11 cellular contexts compared by ENCODE assay signal in the genomic region with DNA sequence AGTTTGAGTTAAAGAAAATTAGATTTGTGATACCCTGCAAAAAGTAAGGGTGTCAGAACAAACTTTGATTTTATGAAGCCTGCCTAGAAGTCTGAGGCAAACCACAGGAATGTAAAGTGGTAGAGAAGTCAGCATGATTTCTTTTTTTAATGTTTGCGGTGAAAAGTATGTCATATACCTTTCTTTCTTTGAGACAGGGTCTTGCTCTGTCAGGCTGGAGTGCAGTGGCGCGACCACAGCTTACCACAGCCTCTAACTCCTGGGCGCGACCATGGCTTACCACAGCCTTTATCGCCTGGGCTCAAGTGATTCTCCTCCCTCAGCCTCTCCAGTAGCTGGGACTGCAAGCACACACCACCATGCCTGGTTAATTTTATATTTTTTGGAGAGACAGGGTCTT. TPM values are rescaled to one million over a fixed set of nuclear protein-coding genes. Genes with fewer than 3 reads are reported as not detected.
DNase-seq lines count a peak whose midpoint lies in the region; ATAC-seq and TF ChIP-seq lines count a peak whose summit lies in the region.
"Had no signal": no experiment of that assay in that cellular context is flagged by ENCODE, and none has a peak within 500 bp of the region (broad histone marks: within the 10 kb centered on the region; RNA-seq: fewer than 3 reads in every experiment).

No MANE protein-coding gene starts in this region.

- H3K23ac ChIP-seq in mesenchymal stem cell (ENCODE audit: low read length in 2 of 2): no peak overlapping the region

- peaks cover 48% of the 10 kb centered on the region for H3K4me1 Mint-ChIP-seq in activated T-cell treated with anti-CD3 and anti-CD28 coated beads, Interleukin-2, amount 50 U/mL, for 24 hours (ENCODE audit: low read depth)

- H3K4ac ChIP-seq in mesenchymal stem cell (ENCODE audit: low read depth in 1 of 2, low read length in 2 of 2): no peak overlapping the region

- peaks cover 13% of the 10 kb centered on the region for H3K79me1 ChIP-seq in mesenchymal stem cell (replicated peaks; ENCODE audit: low read length, poor library complexity, severe bottlenecking)

- no peak overlapping the region for H2BK120ac ChIP-seq in mesenchymal stem cell (ENCODE audit: low read depth, low read length)

- ATAC-seq in DND-41 (ENCODE audit: insufficient read depth, low read depth): peak; percentile 34; the same call in 2 of the 3 replicates
- ATAC-seq in HG03565 (IDR thresholded peaks at IDR 0.05; ENCODE audit: unreplicated experiment): peak; percentile 23
- ATAC-seq in HG03139 (IDR thresholded peaks at IDR 0.05; ENCODE audit: unreplicated experiment): no peak
- no peak for ATAC-seq in HG03095 (IDR thresholded peaks at IDR 0.05; ENCODE audit: unreplicated experiment)
- ATAC-seq: gastroesophageal sphincter had no signal

- H3K4me3 Mint-ChIP-seq in activated T-cell treated with anti-CD3 and anti-CD28 coated beads, Interleukin-2, amount 50 U/mL, for 24 hours: no peak overlapping the region

- H3K4me2 ChIP-seq in DND-41 (ENCODE audit: insufficient read depth, low read length): no peak overlapping the region; the same call in 1 of the 2 replicates
- peak overlapping the region; percentile 29 for H3K4me2 ChIP-seq in mesenchymal stem cell (ENCODE audit: low read length, poor library complexity, severe bottlenecking)

- DNase-seq in DND-41 (peak; percentile 62), mesenchymal stem cell (peak; percentile 34), stomach (no peak), putamen (ENCODE audit: low spot score) (no peak)
- DNase-seq in activated T-cell treated with anti-CD3 and anti-CD28 coated beads, Interleukin-2, amount 50 U/mL, for 24 hours: no peak

- H3K9me3 ChIP-seq in DND-41 (ENCODE audit: insufficient read depth, low read length, severe bottlenecking): no peaks in the 10 kb centered on the region
- no peaks in the 10 kb centered on the region for H3K9me3 ChIP-seq in mesenchymal stem cell (ENCODE audit: control insufficient read depth, low read length)
- no peaks in the 10 kb centered on the region for H3K9me3 ChIP-seq in stomach
- H3K9me3 ChIP-seq: gastroesophageal sphincter, suprapubic skin had no signal

- no peak overlapping the region for H2AK5ac ChIP-seq in mesenchymal stem cell (ENCODE audit: low read length, severe bottlenecking)

- no peak overlapping the region for H2AFZ ChIP-seq in DND-41 (ENCODE audit: low read depth, low read length)
- no peak overlapping the region for H2AFZ ChIP-seq in mesenchymal stem cell (ENCODE audit: low read depth, low read length)

- H3K27ac ChIP-seq in DND-41 (ENCODE audit: low read length) (no peak overlapping the region), mesenchymal stem cell (ENCODE audit: low read length, poor library complexity, severe bottlenecking) (no peak overlapping the region), stomach (no peak overlapping the region)
- H3K27ac ChIP-seq: gastroesophageal sphincter, suprapubic skin, VCaP had no signal

- no peaks in the 10 kb centered on the region for H3K27me3 Mint-ChIP-seq in activated T-cell treated with anti-CD3 and anti-CD28 coated beads, Interleukin-2, amount 50 U/mL, for 24 hours

- intact Hi-C loops in stomach (cut with DNase I; ENCODE audit: low total_unique reads): no loop called here

- no peak overlapping the region for H4K91ac ChIP-seq in mesenchymal stem cell (ENCODE audit: low read length)

- TF ChIP-seq CTCF in DND-41 (IDR thresholded peaks at IDR 0.05; ENCODE audit: borderline replicate concordance, extremely low read depth, low read length, poor library complexity, severe bottlenecking) (no peak), stomach (IDR thresholded peaks at IDR 0.05) (no peak)

- H3K14ac ChIP-seq in mesenchymal stem cell (ENCODE audit: low read length in 2 of 2): no peak overlapping the region

- H3K27me3 ChIP-seq in DND-41 (ENCODE audit: insufficient read depth, low read length, poor library complexity): no peaks in the 10 kb centered on the region
- no peaks in the 10 kb centered on the region for H3K27me3 ChIP-seq in mesenchymal stem cell (ENCODE audit: control insufficient read depth in 1 of 2, insufficient read depth in 1 of 2, low read length in 2 of 2)
- no peaks in the 10 kb centered on the region for H3K27me3 ChIP-seq in stomach
- H3K27me3 ChIP-seq: gastroesophageal sphincter, suprapubic skin had no signal

- 83% methylated on average over 5 of the region's 6 CpGs for WGBS in mesenchymal stem cell
- WGBS in stomach, 5 donors: 87 to 93% (median 91%) methylated on average over 6 of the region's 6 CpGs

- H4K8ac ChIP-seq in mesenchymal stem cell (ENCODE audit: low read length): no peak overlapping the region

- peaks cover 87% of the 10 kb centered on the region for H3K79me2 ChIP-seq in DND-41 (ENCODE audit: insufficient read depth, low read length)

- peaks cover 85% of the 10 kb centered on the region for H3K36me3 Mint-ChIP-seq in activated T-cell treated with anti-CD3 and anti-CD28 coated beads, Interleukin-2, amount 50 U/mL, for 24 hours (ENCODE audit: low read depth)

- no peaks in the 10 kb centered on the region for H3K9me3 Mint-ChIP-seq in activated T-cell treated with anti-CD3 and anti-CD28 coated beads, Interleukin-2, amount 50 U/mL, for 24 hours

- peak overlapping the region; percentile 63 for H3K27ac Mint-ChIP-seq in activated T-cell treated with anti-CD3 and anti-CD28 coated beads, Interleukin-2, amount 50 U/mL, for 24 hours

- H3K4me1 ChIP-seq in DND-41 (ENCODE audit: insufficient read depth, low read length): peaks cover 32% of the 10 kb centered on the region
- peaks cover 6% of the 10 kb centered on the region for H3K4me1 ChIP-seq in mesenchymal stem cell (ENCODE audit: control insufficient read depth, insufficient read depth, low read depth, low read length)
- H3K4me1 ChIP-seq in stomach: peaks cover 28 to 49% (median 32%) of the 10 kb centered on the region in 4 donors

- peaks cover 72% of the 10 kb centered on the region for H4K20me1 ChIP-seq in DND-41 (ENCODE audit: insufficient read depth, low read length)

- H3K36me3 ChIP-seq in DND-41 (ENCODE audit: insufficient read depth, low read length) (peaks cover 55% of the 10 kb centered on the region), mesenchymal stem cell (ENCODE audit: control insufficient read depth in 1 of 2, insufficient read depth in 2 of 2, low read depth in 1 of 2, low read length in 2 of 2) (peaks cover 4 to 35% of the 10 kb centered on the region in 2 experiments), stomach (peaks cover 14 to 42% (median 38%) of the 10 kb centered on the region in 4 donors)

- H3K9ac ChIP-seq in DND-41 (ENCODE audit: low read depth, low read length): no peak overlapping the region
- H3K9ac ChIP-seq in mesenchymal stem cell (ENCODE audit: low read length): no peak overlapping the region

- no peak overlapping the region for H2BK5ac ChIP-seq in mesenchymal stem cell (ENCODE audit: low read depth, low read length, poor library complexity, severe bottlenecking)

- H3K18ac ChIP-seq in mesenchymal stem cell (ENCODE audit: low read depth in 1 of 2, low read length in 2 of 2): peak overlapping the region in 1 of 2 experiments; percentile 21

- H3K4me3 ChIP-seq in DND-41 (ENCODE audit: low read depth in 1 of 2, low read length in 2 of 2): no peak overlapping the region
- no peak overlapping the region for H3K4me3 ChIP-seq in mesenchymal stem cell (ENCODE audit: insufficient read depth in 1 of 2, low read depth in 1 of 2, low read length in 2 of 2)
- no peak overlapping the region for H3K4me3 ChIP-seq in stomach
- H3K4me3 ChIP-seq: gastroesophageal sphincter, suprapubic skin had no signal

- TF ChIP-seq EP300 in stomach (IDR thresholded peaks at IDR 0.05): no peak

- H2BK15ac ChIP-seq in mesenchymal stem cell (ENCODE audit: low read depth, poor library complexity, severe bottlenecking): no peak overlapping the region

- no peak for TF ChIP-seq POLR2A in stomach (IDR thresholded peaks at IDR 0.05)

- H2BK12ac ChIP-seq in mesenchymal stem cell (ENCODE audit: low read length in 2 of 2): no peak overlapping the region

RNA-seq across cellular contexts. Expression of a gene that starts 4.7 kb away (rescaled TPM):
- polyA plus RNA-seq in mesenchymal stem cell (2013, experiment 1 of 2): 59.6 TPM
- 60.8 TPM for polyA plus RNA-seq in mesenchymal stem cell (2013, experiment 2 of 2)
- 100 to 1,000 TPM in 2 of 5 donors, 10 to 100 TPM in 3; 30.3 to 138 (median 60.3) TPM for total RNA-seq in stomach
- 10 to 100 TPM; 28.3 to 39.6 (median 33.6) TPM for polyA plus RNA-seq in stomach

RNA-seq across cellular contexts. Expression of a gene that starts 42.3 kb away (rescaled TPM):
- 58.5 TPM for polyA plus RNA-seq in mesenchymal stem cell (2013, experiment 1 of 2)
- polyA plus RNA-seq in mesenchymal stem cell (2013, experiment 2 of 2): 55.9 TPM
- 100 to 1,000 TPM in 3 of 5 donors, 10 to 100 TPM in 2; 30.1 to 228 (median 112) TPM for total RNA-seq in stomach
- polyA plus RNA-seq in stomach: 10 to 100 TPM in 2 of 3 donors, 1 to 10 TPM in 1; 9.0 to 49.0 (median 23.1) TPM

Comparison
In these comparisons a context has a peak if more than half of its experiments do, and no peak if none do; other contexts are left out.
1. ATAC-seq: peak in DND-41 (single experiment) and HG03565 (single experiment); none in HG03139 (single experiment) and HG03095 (single experiment).
2. DNase-seq: peak in DND-41 (single experiment) and mesenchymal stem cell (single experiment); none in activated T-cell treated with anti-CD3 and anti-CD28 coated beads, Interleukin-2, amount 50 U/mL, for 24 hours (single experiment), stomach (single experiment) and putamen (single experiment).